8 cellular contexts compared by ENCODE assay signal in the genomic region with DNA sequence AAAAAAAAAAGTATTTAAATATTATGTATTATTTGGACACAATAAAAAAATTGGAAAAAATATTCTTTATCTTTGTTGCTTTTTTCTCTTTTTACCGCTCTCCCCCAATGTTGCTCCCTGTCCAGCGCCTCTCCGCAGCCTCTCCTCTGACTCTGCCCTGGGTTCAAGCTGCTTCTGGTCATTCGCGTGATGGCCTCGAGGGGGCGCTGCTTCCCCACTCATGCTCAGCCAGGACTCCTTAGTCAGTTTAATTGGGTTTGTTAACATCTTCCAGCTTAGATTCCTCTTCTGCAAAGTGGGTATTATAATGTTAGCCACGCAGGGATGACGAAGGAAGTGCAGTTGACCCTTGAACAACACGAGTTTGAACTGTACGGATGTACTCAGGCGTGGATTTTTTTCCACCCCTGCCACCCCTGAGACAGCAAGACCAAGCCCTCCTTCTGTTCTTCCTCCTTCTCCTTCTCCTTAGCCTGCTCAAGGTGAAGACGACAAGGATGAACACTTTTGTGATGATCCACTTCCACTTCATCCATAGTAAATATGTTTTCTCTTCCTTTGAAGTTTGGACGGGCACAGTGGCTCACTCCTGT. TPM values are rescaled to one million over a fixed set of nuclear protein-coding genes. Genes with fewer than 3 reads are reported as not detected.
DNase-seq lines count a peak whose midpoint lies in the region; ATAC-seq and TF ChIP-seq lines count a peak whose summit lies in the region.

No MANE protein-coding gene starts in this region.

- no peak for TF ChIP-seq EP300 in stomach (IDR thresholded peaks at IDR 0.05)

- H3K27me3 Mint-ChIP-seq in activated CD4-positive, alpha-beta T cell treated with anti-CD3 and anti-CD28 coated beads, Interleukin-2, amount 10 ng/mL, durations not matched to agents 7 days and 5 days, result no peaks in the 10 kb centered on the region
- H3K27me3 Mint-ChIP-seq in mesothelial cell of epicardium (ENCODE audit: low read depth), result peaks cover 7% of the 10 kb centered on the region

- no peak overlapping the region for H3K4me3 Mint-ChIP-seq in activated CD4-positive, alpha-beta T cell treated with anti-CD3 and anti-CD28 coated beads, Interleukin-2, amount 10 ng/mL, durations not matched to agents 7 days and 5 days
- no peak overlapping the region for H3K4me3 Mint-ChIP-seq in mesothelial cell of epicardium

- no peak overlapping the region for H3K4me3 ChIP-seq in effector memory CD4-positive, alpha-beta T cell (ENCODE audit: insufficient read depth, low read depth, low read length, poor library complexity, severe bottlenecking)
- no peak overlapping the region for H3K4me3 ChIP-seq in stomach

- H3K9me3 ChIP-seq in effector memory CD4-positive, alpha-beta T cell (ENCODE audit: control insufficient read depth, low read length), result no peaks in the 10 kb centered on the region
- H3K9me3 ChIP-seq in stomach, result no peaks in the 10 kb centered on the region

- peak; percentile 61 for DNase-seq in GM10266 (ENCODE audit: extremely low spot score)
- DNase-seq in NCI-H2196 (lab: John Stamatoyannopoulos, UW; ENCODE audit: unreplicated experiment), result peak; percentile 67
- DNase-seq in activated CD4-positive, alpha-beta T cell treated with anti-CD3 and anti-CD28 coated beads, Interleukin-2, amount 10 ng/mL, durations not matched to agents 7 days and 5 days, result peak; percentile 48
- peak in 2 of 3 donors; percentile 1 to 23 for DNase-seq in effector memory CD4-positive, alpha-beta T cell
- peak in 1 of 2 experiments; percentile 66 for DNase-seq in mesothelial cell of epicardium (ENCODE audit: low spot score in 2 of 2, unreplicated experiment in 2 of 2)
- DNase-seq in stomach, result peak; percentile 64

- CTCF ChIA-PET in activated CD4-positive, alpha-beta T cell treated with anti-CD3 and anti-CD28 coated beads, Interleukin-2, amount 10 ng/mL, durations not matched to agents 7 days and 5 days (lab: Charles Lee), result interaction anchor here (0.6 to 1.4 kb wide), 9 partner anchors 9 to 1588 kb away, joined by 3 to 4 read pairs (median 3); a partner anchor contains a TSS

- H3K36me3 Mint-ChIP-seq in activated CD4-positive, alpha-beta T cell treated with anti-CD3 and anti-CD28 coated beads, Interleukin-2, amount 10 ng/mL, durations not matched to agents 7 days and 5 days (ENCODE audit: low read depth), result no peaks in the 10 kb centered on the region
- no peaks in the 10 kb centered on the region for H3K36me3 Mint-ChIP-seq in mesothelial cell of epicardium

- H3K9me3 Mint-ChIP-seq in activated CD4-positive, alpha-beta T cell treated with anti-CD3 and anti-CD28 coated beads, Interleukin-2, amount 10 ng/mL, durations not matched to agents 7 days and 5 days, result no peaks in the 10 kb centered on the region
- no peaks in the 10 kb centered on the region for H3K9me3 Mint-ChIP-seq in mesothelial cell of epicardium

- H3K4me1 Mint-ChIP-seq in activated CD4-positive, alpha-beta T cell treated with anti-CD3 and anti-CD28 coated beads, Interleukin-2, amount 10 ng/mL, durations not matched to agents 7 days and 5 days, result no peaks in the 10 kb centered on the region
- H3K4me1 Mint-ChIP-seq in mesothelial cell of epicardium, result no peaks in the 10 kb centered on the region

- intact Hi-C loops in stomach (cut with DNase I; ENCODE audit: low total_unique reads), result no loop called here

- H3K27me3 ChIP-seq in effector memory CD4-positive, alpha-beta T cell (replicated peaks; ENCODE audit: control insufficient read depth, insufficient read depth, low read length, poor library complexity, severe bottlenecking), result no peaks in the 10 kb centered on the region
- peaks cover 0 to 10% (median 0%) of the 10 kb centered on the region in 3 donors for H3K27me3 ChIP-seq in stomach

- H3K36me3 ChIP-seq in effector memory CD4-positive, alpha-beta T cell (ENCODE audit: control insufficient read depth, insufficient read depth, low read length), result no peaks in the 10 kb centered on the region
- H3K36me3 ChIP-seq in stomach, result no peaks in the 10 kb centered on the region

- TF ChIP-seq CTCF in 22Rv1 (IDR thresholded peaks at IDR 0.05) (peak; percentile 92), GM10266 (IDR thresholded peaks at IDR 0.05; ENCODE audit: control insufficient read depth, insufficient read depth, low read depth, missing control alignments) (peak; percentile 88), mesothelial cell of epicardium (IDR thresholded peaks at IDR 0.05; ENCODE audit: unreplicated experiment) (peak; percentile 89), stomach (IDR thresholded peaks at IDR 0.05) (peak in 5 of 7 experiments; percentile 75 to 85 (median 78))

- 15 to 23% (median 19%) methylated on average over 14 of the region's 14 CpGs for WGBS in stomach, 5 donors

- no peaks in the 10 kb centered on the region for H3K4me1 ChIP-seq in effector memory CD4-positive, alpha-beta T cell (ENCODE audit: control insufficient read depth, insufficient read depth, low read length, poor library complexity, severe bottlenecking)
- H3K4me1 ChIP-seq in stomach, result peaks cover 0 to 19% (median 13%) of the 10 kb centered on the region in 4 donors

- H3K27ac Mint-ChIP-seq in activated CD4-positive, alpha-beta T cell treated with anti-CD3 and anti-CD28 coated beads, Interleukin-2, amount 10 ng/mL, durations not matched to agents 7 days and 5 days, result no peak overlapping the region
- no peak overlapping the region for H3K27ac Mint-ChIP-seq in mesothelial cell of epicardium

- H3K27ac ChIP-seq in 22Rv1 (no peak overlapping the region), stomach (no peak overlapping the region)
- no peak overlapping the region for H3K27ac ChIP-seq in effector memory CD4-positive, alpha-beta T cell (ENCODE audit: insufficient read depth, low read length, poor library complexity, severe bottlenecking)

- ATAC-seq in GM19455 (IDR thresholded peaks at IDR 0.05; ENCODE audit: unreplicated experiment), result no peak

- no peak for TF ChIP-seq POLR2A in stomach (IDR thresholded peaks at IDR 0.05)

- POLR2A ChIA-PET in activated CD4-positive, alpha-beta T cell treated with anti-CD3 and anti-CD28 coated beads, Interleukin-2, amount 10 ng/mL, durations not matched to agents 7 days and 5 days (lab: Charles Lee), result no interaction called here

RNA-seq across cellular contexts. Expression of a gene that starts 4.8 kb away (rescaled TPM):
- total RNA-seq in activated CD4-positive, alpha-beta T cell treated with anti-CD3 and anti-CD28 coated beads, Interleukin-2, amount 10 ng/mL, durations not matched to agents 7 days and 5 days, result not detected
- total RNA-seq in mesothelial cell of epicardium (0.07 to 0.09 TPM (median 0.07 TPM) in 3 replicates), stomach (1 to 10 TPM in 2 of 5 donors, under 1 TPM in 3; 0.55 to 7.0 (median 0.87) TPM)
- under 1 TPM; 0.44 to 0.76 (median 0.68) TPM for polyA plus RNA-seq in stomach

RNA-seq across cellular contexts. Expression of a gene that starts 53.9 kb away (rescaled TPM):
- total RNA-seq in activated CD4-positive, alpha-beta T cell treated with anti-CD3 and anti-CD28 coated beads, Interleukin-2, amount 10 ng/mL, durations not matched to agents 7 days and 5 days, result 1 to 10 TPM; 1.1 to 1.7 TPM
- total RNA-seq in mesothelial cell of epicardium, result 5.7 to 7.8 TPM (median 5.9 TPM) in 3 replicates
- total RNA-seq in stomach, result 10 to 100 TPM in 2 of 5 donors, 1 to 10 TPM in 2, under 1 TPM in 1; 0.58 to 69.4 (median 8.9) TPM
- polyA plus RNA-seq in stomach, result 10 to 100 TPM in 1 of 3 donors, 1 to 10 TPM in 2; 5.2 to 13.6 (median 6.3) TPM

RNA-seq across cellular contexts. Expression of a gene that starts 54.9 kb away (rescaled TPM):
- total RNA-seq in activated CD4-positive, alpha-beta T cell treated with anti-CD3 and anti-CD28 coated beads, Interleukin-2, amount 10 ng/mL, durations not matched to agents 7 days and 5 days, result 10 to 100 TPM; 58.4 to 59.6 TPM
- 74.8 to 80.9 TPM (median 80.2 TPM) in 3 replicates for total RNA-seq in mesothelial cell of epicardium
- total RNA-seq in stomach, result 100 to 1,000 TPM in 2 of 5 donors, 10 to 100 TPM in 3; 35.9 to 224 (median 93.4) TPM
- polyA plus RNA-seq in stomach, result 100 to 1,000 TPM in 1 of 3 donors, 10 to 100 TPM in 2; 78.3 to 106 (median 83.0) TPM
